ENCODE assay signal across 28 cellular contexts in genomic region chr9:73239868-73240267, GRCh38.
DNase-seq lines count a peak whose midpoint lies in the region; ATAC-seq, FAIRE-seq and TF ChIP-seq lines count a peak whose summit lies in the region.
"Had no signal": no experiment of that assay in that cellular context is flagged by ENCODE, and none has a peak within 500 bp of the region (broad histone marks: within the 10 kb centered on the region; RNA-seq: fewer than 3 reads in every experiment).

No MANE protein-coding gene starts in this region.

- TF ChIP-seq CTCF in bronchial epithelial cell (IDR thresholded peaks at IDR 0.05; ENCODE audit: insufficient read depth, low read length, severe bottlenecking) = no peak

- no peaks in the 10 kb centered on the region for H3K36me3 ChIP-seq in bronchial epithelial cell (ENCODE audit: control insufficient read depth, insufficient read depth, low read length)
- H3K36me3 ChIP-seq: gastroesophageal sphincter, neutrophil had no signal

- DNase-seq in EL (peak; percentile 6), NCI-H460 (ENCODE audit: extremely low read depth, low read depth) (peak; percentile 3), bronchial epithelial cell (ENCODE audit: low read depth) (peak; percentile 46), renal cortical epithelial cell (ENCODE audit: low read depth) (peak; percentile 27), medulla oblongata (ENCODE audit: extremely low spot score) (no peak), SHP77 treated with DMSO at 0.1 percent for 48 hours (lab: John Stamatoyannopoulos, UW) (no peak)
- DNase-seq: activated CD4-positive, alpha-beta T cell treated with anti-CD3 and anti-CD28 coated beads for 4 hours; activated naive CD4-positive, alpha-beta T cell treated with anti-CD3 and anti-CD28 coated beads for 36 hours; activated T-cell treated with anti-CD3 and anti-CD28 coated beads, Interleukin-2, amount 50 U/mL, for 48 hours; anterior cingulate cortex; CD4-positive, alpha-beta memory T cell; DMS79; erythroblast; NCI-H1092 treated with DMSO at 0.1 percent for 48 hours; NCI-H2081; NCI-H526; SIG-M5; stimulated activated naive B cell treated with anti-CD40 and anti-IgM and Interleukin-4, amounts not matched to agents 10 μg/mL and 1 μg/mL and 100 μg/mL, for 72 hours; T-helper 1 cell had no signal

- FAIRE-seq in bronchial epithelial cell (lab: Jason Lieb, UNC) = peak; percentile 50
- FAIRE-seq: GM12892, GM19239, keratinocyte had no signal

- H3K4me3 ChIP-seq in bronchial epithelial cell (ENCODE audit: low read depth, low read length) = no peak overlapping the region
- H3K4me3 ChIP-seq: gastroesophageal sphincter, GM23338, lung, skin epidermis had no signal

- ATAC-seq in GM19455 (IDR thresholded peaks at IDR 0.05; ENCODE audit: unreplicated experiment) = no peak
- ATAC-seq: gastroesophageal sphincter; GM23338; stimulated activated naive B cell treated with anti-CD40 and anti-IgM and Interleukin-4, amounts not matched to agents 10 μg/mL and 1 μg/mL and 100 μg/mL, for 72 hours had no signal

- H3K27me3 ChIP-seq in bronchial epithelial cell (ENCODE audit: control insufficient read depth, insufficient read depth, low read length) = no peaks in the 10 kb centered on the region
- H3K27me3 ChIP-seq: neutrophil had no signal

Comparison
In these comparisons a context has a peak if more than half of its experiments do, and no peak if none do; other contexts are left out.
1. DNase-seq: peak in EL (single experiment), NCI-H460 (single experiment), bronchial epithelial cell (single experiment) and renal cortical epithelial cell (single experiment); none in medulla oblongata (single experiment) and SHP77 treated with DMSO at 0.1 percent for 48 hours (single experiment).